Comparison of ENCODE assay signal across 9 cellular contexts in genomic region chr5:45132972-45133371, GRCh38.
"Had no signal": no experiment of that assay in that cellular context is flagged by ENCODE, and none has a peak within 500 bp of the region (broad histone marks: within the 10 kb centered on the region; RNA-seq: fewer than 3 reads in every experiment).

No MANE protein-coding gene starts in this region.

- FAIRE-seq: H54, K562 had no signal

- DNase-seq: GOT3, H9, HFFc6, IMR-90, KG1 had no signal

- ATAC-seq: HCT116, K562 had no signal

- H3K27ac ChIP-seq: HL-60 had no signal

- H3K4me3 ChIP-seq: K562 had no signal

- H3K9me3 Mint-ChIP-seq: H9 had no signal

- H3K27ac Mint-ChIP-seq: H9, HFFc6 had no signal

- H3K4me3 Mint-ChIP-seq: H9, HFFc6 had no signal
